ENCODE assay signal across 1 cellular context in the genomic region with DNA sequence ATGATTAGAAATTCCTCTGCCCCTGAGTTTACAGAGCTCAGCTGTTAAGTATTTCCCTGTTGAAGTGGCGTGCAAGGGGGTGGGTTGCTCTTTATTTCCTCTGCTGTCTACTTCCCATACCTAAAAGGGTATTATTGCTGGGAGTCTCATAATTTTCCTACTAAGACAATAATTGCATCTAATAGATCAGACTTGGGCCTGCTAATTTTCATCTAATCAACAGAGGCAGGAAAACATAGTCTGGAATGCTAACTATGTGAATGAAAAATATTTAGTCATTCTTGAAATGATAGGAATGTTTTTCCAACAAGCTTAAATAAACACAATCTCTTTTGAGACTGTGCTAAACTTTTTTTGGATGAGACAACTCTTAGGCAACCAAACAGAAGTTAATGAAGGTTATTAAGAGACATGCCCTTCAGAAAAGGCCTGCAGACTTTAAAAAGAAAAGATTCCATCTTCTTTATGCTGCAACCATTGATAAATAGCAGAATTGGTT.
TF ChIP-seq lines count a peak whose summit lies in the region.

No MANE protein-coding gene starts in this region.

TF ChIP-seq in HCT116, 20 proteins besides CTCF, POLR2A, EP300 and RAD21 (continued from another document):
- TF ChIP-seq, protein P1, sequence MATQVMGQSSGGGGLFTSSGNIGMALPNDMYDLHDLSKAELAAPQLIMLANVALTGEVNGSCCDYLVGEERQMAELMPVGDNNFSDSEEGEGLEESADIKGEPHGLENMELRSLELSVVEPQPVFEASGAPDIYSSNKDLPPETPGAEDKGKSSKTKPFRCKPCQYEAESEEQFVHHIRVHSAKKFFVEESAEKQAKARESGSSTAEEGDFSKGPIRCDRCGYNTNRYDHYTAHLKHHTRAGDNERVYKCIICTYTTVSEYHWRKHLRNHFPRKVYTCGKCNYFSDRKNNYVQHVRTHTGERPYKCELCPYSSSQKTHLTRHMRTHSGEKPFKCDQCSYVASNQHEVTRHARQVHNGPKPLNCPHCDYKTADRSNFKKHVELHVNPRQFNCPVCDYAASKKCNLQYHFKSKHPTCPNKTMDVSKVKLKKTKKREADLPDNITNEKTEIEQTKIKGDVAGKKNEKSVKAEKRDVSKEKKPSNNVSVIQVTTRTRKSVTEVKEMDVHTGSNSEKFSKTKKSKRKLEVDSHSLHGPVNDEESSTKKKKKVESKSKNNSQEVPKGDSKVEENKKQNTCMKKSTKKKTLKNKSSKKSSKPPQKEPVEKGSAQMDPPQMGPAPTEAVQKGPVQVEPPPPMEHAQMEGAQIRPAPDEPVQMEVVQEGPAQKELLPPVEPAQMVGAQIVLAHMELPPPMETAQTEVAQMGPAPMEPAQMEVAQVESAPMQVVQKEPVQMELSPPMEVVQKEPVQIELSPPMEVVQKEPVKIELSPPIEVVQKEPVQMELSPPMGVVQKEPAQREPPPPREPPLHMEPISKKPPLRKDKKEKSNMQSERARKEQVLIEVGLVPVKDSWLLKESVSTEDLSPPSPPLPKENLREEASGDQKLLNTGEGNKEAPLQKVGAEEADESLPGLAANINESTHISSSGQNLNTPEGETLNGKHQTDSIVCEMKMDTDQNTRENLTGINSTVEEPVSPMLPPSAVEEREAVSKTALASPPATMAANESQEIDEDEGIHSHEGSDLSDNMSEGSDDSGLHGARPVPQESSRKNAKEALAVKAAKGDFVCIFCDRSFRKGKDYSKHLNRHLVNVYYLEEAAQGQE (IDR thresholded peaks at IDR 0.05; ENCODE audit: low read depth), result no peak
- no peak for TF ChIP-seq EZH2phosphoT487 (IDR thresholded peaks at IDR 0.05; ENCODE audit: borderline replicate concordance)
TF ChIP-seq in HCT116: peak in this region for 0.
